ENCODE assay signal across 23 cellular contexts in genomic region chr2:216776076-216776726, GRCh38.
DNase-seq lines count a peak whose midpoint lies in the region; TF ChIP-seq lines count a peak whose summit lies in the region.
"Had no signal": no experiment of that assay in that cellular context is flagged by ENCODE, and none has a peak within 500 bp of the region (broad histone marks: within the 10 kb centered on the region; RNA-seq: fewer than 3 reads in every experiment).

No MANE protein-coding gene starts in this region.

- H3K27me3 ChIP-seq in skeletal muscle tissue (ENCODE audit: control insufficient read depth in 3 of 3, insufficient read depth in 3 of 3, low read length in 3 of 3): no peaks in the 10 kb centered on the region
- H3K27me3 ChIP-seq: BE2C, brain microvascular endothelial cell, colonic mucosa, Peyer's patch, upper lobe of left lung had no signal

- H3K9me3 ChIP-seq in skeletal muscle tissue (ENCODE audit: control insufficient read depth in 3 of 3, low read length in 3 of 3): peaks cover 0 to 2% (median 2%) of the 10 kb centered on the region in 3 donors
- H3K9me3 ChIP-seq: BE2C, colonic mucosa, HAP-1, lower lobe of right lung, Peyer's patch, upper lobe of left lung had no signal

- CTCF ChIA-PET in RWPE1 (lab: Yijun Ruan, JAX): interaction anchor here (0.6 to 0.9 kb wide), 3 partner anchors 148 to 390 kb away, joined by 3 to 4 read pairs (median 3); no protein-coding TSS in a partner anchor

- no peak overlapping the region for H3K4me3 ChIP-seq in skeletal muscle tissue (ENCODE audit: low read length in 3 of 3)
- H3K4me3 ChIP-seq: colonic mucosa, GM12878, HAP-1, lower lobe of right lung, Peyer's patch, upper lobe of left lung had no signal

- no peak for TF ChIP-seq CTCF in RWPE1 (conservative IDR thresholded peaks at IDR 0.05; ENCODE audit: low read depth)

- peaks cover 32 to 42% (median 36%) of the 10 kb centered on the region in 3 donors for H3K4me1 ChIP-seq in skeletal muscle tissue (ENCODE audit: control insufficient read depth in 3 of 3, insufficient read depth in 3 of 3, low read length in 3 of 3)
- H3K4me1 ChIP-seq: colonic mucosa, HAP-1, lower lobe of right lung, upper lobe of left lung had no signal

- DNase-seq in NCI-H1417 (lab: John Stamatoyannopoulos, UW): peak in 2 of 3 experiments; percentile 50 to 61
- DNase-seq in NCI-H1417 treated with DMSO at 0.1 percent for 48 hours (lab: John Stamatoyannopoulos, UW): no peak
- DNase-seq in NCI-H2107 treated with DMSO at 0.1 percent for 48 hours (lab: John Stamatoyannopoulos, UW; ENCODE audit: unreplicated experiment): peak; percentile 98
- DNase-seq in astrocyte of the hippocampus (ENCODE audit: low read depth, low spot score): peak; percentile 67
- DNase-seq in RWPE1 (ENCODE audit: low spot score): no peak
- no peak for DNase-seq in SW 1271 (lab: John Stamatoyannopoulos, UW)
- DNase-seq in COLO829 (ENCODE audit: low spot score): no peak
- DNase-seq: 8988T; activated naive CD8-positive, alpha-beta T cell treated with anti-CD3 and anti-CD28 coated beads for 36 hours; BE2C; brain microvascular endothelial cell; colonic mucosa; lower lobe of right lung; NCI-H187; NK-92 treated with Interleukin-12 subunit alpha and Interleukin-12 subunit beta, amount 100 ng/mL, for 24 hours; Peyer's patch; stimulated activated CD4-positive, alpha-beta T cell treated with anti-CD3 and anti-CD28 coated beads, Interleukin-1b, Interleukin-23, amount 100 ng/mL, for 48 hours; stimulated activated naive CD8-positive, alpha-beta T cell treated with anti-CD3 and anti-CD28 coated beads, Interleukin-15, amount 100 ng/mL, for 72 hours; T1000; upper lobe of left lung had no signal

- POLR2A ChIA-PET in RWPE1 (lab: Yijun Ruan, JAX; ENCODE audit: low non-redundant PET): no interaction called here

- H3K9ac ChIP-seq in skeletal muscle tissue (ENCODE audit: low read depth in 1 of 3, low read length in 3 of 3): peak overlapping the region in 2 of 3 donors; percentile 11 to 62

- no peaks in the 10 kb centered on the region for H3K36me3 ChIP-seq in skeletal muscle tissue (ENCODE audit: control insufficient read depth in 3 of 3, insufficient read depth in 3 of 3, low read length in 3 of 3)
- H3K36me3 ChIP-seq: BE2C, brain microvascular endothelial cell, colonic mucosa, HAP-1, lower lobe of right lung, Peyer's patch, upper lobe of left lung had no signal

- H3K27ac ChIP-seq in skeletal muscle tissue (ENCODE audit: low read depth, low read length): peak overlapping the region; percentile 99
- no peak overlapping the region for H3K27ac ChIP-seq in RWPE1
- H3K27ac ChIP-seq: brain microvascular endothelial cell, colonic mucosa, lower lobe of right lung, Peyer's patch, upper lobe of left lung had no signal

Comparison
In these comparisons a context has a peak if more than half of its experiments do, and no peak if none do; other contexts are left out.
1. DNase-seq: peak in NCI-H1417 (2 of 3), NCI-H2107 treated with DMSO at 0.1 percent for 48 hours (single experiment) and astrocyte of the hippocampus (single experiment); none in NCI-H1417 treated with DMSO at 0.1 percent for 48 hours (single experiment), RWPE1 (single experiment), SW 1271 (0 of 2) and COLO829 (single experiment).